Comparison of ENCODE assay signal across 17 cellular contexts in the genomic region with DNA sequence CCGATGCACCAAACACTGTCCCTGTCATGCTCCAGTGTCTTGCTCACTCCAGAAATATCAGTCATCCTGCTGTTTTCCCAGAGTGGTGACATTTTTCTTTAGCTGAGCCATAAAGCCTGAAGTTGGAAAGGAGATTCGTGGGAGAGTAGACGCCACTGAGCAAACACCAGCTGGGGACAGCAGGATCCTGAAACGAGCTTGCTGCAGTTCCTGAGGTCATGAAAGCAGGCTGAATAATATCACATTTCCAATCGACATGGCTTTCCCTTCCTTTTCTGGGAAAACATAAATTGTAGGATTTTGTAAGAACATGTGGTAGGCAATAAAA.
A peak's percentile ranks its signal among the peaks of the same experiment; 100 is the strongest.
DNase-seq lines count a peak whose midpoint lies in the region; ATAC-seq, FAIRE-seq and TF ChIP-seq lines count a peak whose summit lies in the region.
"Had no signal": no experiment of that assay in that cellular context is flagged by ENCODE, and none has a peak within 500 bp of the region (broad histone marks: within the 10 kb centered on the region; RNA-seq: fewer than 3 reads in every experiment).

No MANE protein-coding gene starts in this region.

- peaks cover 21% of the 10 kb centered on the region for H3K9me3 Mint-ChIP-seq in nephron progenitor cell
- H3K9me3 Mint-ChIP-seq: memory B cell had no signal

- H3K27ac Mint-ChIP-seq in nephron progenitor cell: peak overlapping the region; percentile 98
- H3K27ac Mint-ChIP-seq: memory B cell, T-helper 17 cell had no signal

- peaks cover 23% of the 10 kb centered on the region for H3K36me3 Mint-ChIP-seq in nephron progenitor cell (ENCODE audit: low read depth)
- H3K36me3 Mint-ChIP-seq: memory B cell had no signal

- TF ChIP-seq CTCF in nephron progenitor cell (IDR thresholded peaks at IDR 0.05): no peak

- H3K27me3 Mint-ChIP-seq in nephron progenitor cell (ENCODE audit: low read depth, poor library complexity): peaks cover 2% of the 10 kb centered on the region

- H3K4me1 Mint-ChIP-seq in nephron progenitor cell: peaks cover 46% of the 10 kb centered on the region
- H3K4me1 Mint-ChIP-seq: memory B cell, T-helper 17 cell had no signal

- DNase-seq in Ammon's horn (ENCODE audit: low spot score) (peak; percentile 4), LHCN-M2 (ENCODE audit: low read depth) (peak; percentile 70), fibroblast of gingiva (ENCODE audit: low read depth) (peak; percentile 42), nephron progenitor cell (peak; percentile 44), HTR-8/SVneo (ENCODE audit: insufficient read length, low spot score) (no peak), SKM-1 (lab: John Stamatoyannopoulos, UW; ENCODE audit: unreplicated experiment) (no peak), RKO (ENCODE audit: low spot score) (no peak)
- DNase-seq: COR-L47; esophagus squamous epithelium; KBM-7; NCI-H748 treated with DMSO at 0.1 percent for 48 hours; stimulated activated CD4-positive, alpha-beta T cell treated with anti-CD3 and anti-CD28 coated beads, Interleukin-1b, Interleukin-23, amount 100 ng/mL, for 48 hours; T-helper 17 cell; thyroid gland had no signal

- FAIRE-seq in HTR-8/SVneo (lab: Jason Lieb, UNC): no peak

- H3K4me3 Mint-ChIP-seq in nephron progenitor cell: peak overlapping the region; percentile 52
- H3K4me3 Mint-ChIP-seq: memory B cell, T-helper 17 cell had no signal

- ATAC-seq in HG02759 (IDR thresholded peaks at IDR 0.05; ENCODE audit: unreplicated experiment): no peak
- ATAC-seq: body of pancreas, T-helper 17 cell had no signal

Comparison
In these comparisons a context has a peak if more than half of its experiments do, and no peak if none do; other contexts are left out.
1. DNase-seq: peak in Ammon's horn (single experiment), LHCN-M2 (single experiment), fibroblast of gingiva (single experiment) and nephron progenitor cell (single experiment); none in HTR-8/SVneo (single experiment), SKM-1 (single experiment) and RKO (single experiment).